Comparison of ENCODE assay signal across 33 cellular contexts in the genomic region with DNA sequence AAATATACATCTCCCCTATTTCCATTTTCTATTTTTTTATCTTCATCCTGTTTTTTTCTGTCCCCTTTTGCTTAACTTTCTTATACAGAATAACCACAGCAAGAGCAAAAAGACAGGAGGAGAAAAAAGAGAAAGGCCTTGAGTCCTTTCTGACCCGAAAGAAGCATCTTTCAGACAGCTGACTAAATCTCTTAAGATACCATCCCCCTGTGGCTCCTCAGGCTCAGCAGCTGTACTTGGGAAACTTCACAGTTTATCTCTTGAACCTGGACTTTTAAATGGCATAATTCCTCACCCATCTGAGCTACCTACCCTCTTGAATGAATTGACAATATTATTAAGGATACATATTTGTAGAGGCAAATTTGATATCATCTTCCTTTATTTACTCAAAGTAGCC.
DNase-seq lines count a peak whose midpoint lies in the region; ATAC-seq, FAIRE-seq and TF ChIP-seq lines count a peak whose summit lies in the region.
"Had no signal": no experiment of that assay in that cellular context is flagged by ENCODE, and none has a peak within 500 bp of the region (broad histone marks: within the 10 kb centered on the region; RNA-seq: fewer than 3 reads in every experiment).

No MANE protein-coding gene starts in this region.

- H3K9me1 ChIP-seq in keratinocyte (ENCODE audit: control insufficient read depth, extremely low read depth, insufficient read depth, low read length), result no peaks in the 10 kb centered on the region

- TF ChIP-seq CTCF in AG10803 (conservative IDR thresholded peaks at IDR 0.05; ENCODE audit: low read length), result no peak
- no peak for TF ChIP-seq CTCF in chondrocyte (IDR thresholded peaks at IDR 0.05)
- no peak for TF ChIP-seq CTCF in keratinocyte (optimal IDR thresholded peaks at IDR 0.05 in 1 of 3, IDR thresholded peaks at IDR 0.05 in 1 of 3, conservative IDR thresholded peaks at IDR 0.05 in 1 of 3; ENCODE audit: extremely low read depth in 1 of 3, insufficient read depth in 2 of 3, low read length in 3 of 3)

- H3K4me3 ChIP-seq in AG10803 (ENCODE audit: low read length), result no peak overlapping the region
- no peak overlapping the region for H3K4me3 ChIP-seq in keratinocyte (ENCODE audit: control insufficient read depth in 2 of 3, extremely low read depth in 1 of 3, insufficient read depth in 2 of 3, low read depth in 1 of 3, low read length in 3 of 3)
- H3K4me3 ChIP-seq: PC-9, psoas muscle, thyroid gland, vagina had no signal

- no peaks in the 10 kb centered on the region for H3K27me3 Mint-ChIP-seq in chondrocyte (ENCODE audit: low read depth)
- H3K27me3 Mint-ChIP-seq: activated CD4-positive, alpha-beta T cell treated with anti-CD3 and anti-CD28 coated beads, Interleukin-2, amount 10 ng/mL, durations not matched to agents 24 days and 14 days had no signal

- no peak overlapping the region for H3K27ac ChIP-seq in keratinocyte (ENCODE audit: control insufficient read depth, insufficient read depth, low read length)
- H3K27ac ChIP-seq: HL-60, neutrophil, PC-9, psoas muscle, thyroid gland, VCaP had no signal

- no peaks in the 10 kb centered on the region for H3K36me3 ChIP-seq in keratinocyte (ENCODE audit: control insufficient read depth in 2 of 2, extremely low read depth in 1 of 2, insufficient read depth in 2 of 2, low read length in 2 of 2)
- H3K36me3 ChIP-seq: neutrophil, vagina had no signal

- peaks cover 9% of the 10 kb centered on the region for H3K36me3 Mint-ChIP-seq in chondrocyte (ENCODE audit: low read depth)
- H3K36me3 Mint-ChIP-seq: CD4-positive, alpha-beta memory T cell; immature natural killer cell had no signal

- H3K9me3 Mint-ChIP-seq in chondrocyte (ENCODE audit: low read depth), result peaks cover 9% of the 10 kb centered on the region
- H3K9me3 Mint-ChIP-seq: activated CD4-positive, alpha-beta T cell treated with anti-CD3 and anti-CD28 coated beads, Interleukin-2, amount 10 ng/mL, durations not matched to agents 24 days and 14 days; activated naive CD8-positive, alpha-beta T cell treated with anti-CD3 and anti-CD28 coated beads, Interleukin-2, amount 50 U/mL, for 24 hours had no signal

- dilution Hi-C loops in keratinocyte (cut with MboI; ENCODE audit: extremely low pct_ligation_motif_present, low sequenced_read_pairs), result no loop called here

- H3K27me3 ChIP-seq in keratinocyte (ENCODE audit: control insufficient read depth, extremely low read depth, insufficient read depth, low read length), result no peaks in the 10 kb centered on the region
- H3K27me3 ChIP-seq: neutrophil, thyroid gland, vagina had no signal

- no peak overlapping the region for H2AFZ ChIP-seq in keratinocyte (ENCODE audit: control insufficient read depth, low read length)
- H2AFZ ChIP-seq: PC-9 had no signal

- H3K4me2 ChIP-seq in keratinocyte (ENCODE audit: control insufficient read depth, extremely low read depth, insufficient read depth, low read depth, low read length), result peak overlapping the region; percentile 79
- H3K4me2 ChIP-seq: PC-9 had no signal

- H3K9ac ChIP-seq in keratinocyte (ENCODE audit: control insufficient read depth, extremely low read depth, insufficient read depth, low read length), result no peak overlapping the region

- no peak for FAIRE-seq in keratinocyte (lab: Jason Lieb, UNC)
- FAIRE-seq: colon had no signal

- no peaks in the 10 kb centered on the region for H4K20me1 ChIP-seq in keratinocyte (ENCODE audit: control insufficient read depth, extremely low read depth, insufficient read depth, low read length)

- H3K9me3 ChIP-seq in keratinocyte (ENCODE audit: control insufficient read depth, low read depth, low read length), result no peaks in the 10 kb centered on the region
- H3K9me3 ChIP-seq: neutrophil, psoas muscle, vagina had no signal

- DNase-seq in AG10803 (ENCODE audit: low read depth) (peak; percentile 38), LHCN-M2 (ENCODE audit: low read depth) (peak; percentile 35), chondrocyte (ENCODE audit: low spot score) (no peak), keratinocyte (ENCODE audit: low read depth, low spot score) (no peak), NK-92 (lab: John Stamatoyannopoulos, UW; ENCODE audit: unreplicated experiment) (no peak), nucleus accumbens (lab: John Stamatoyannopoulos, UW) (no peak)
- DNase-seq: activated CD4-positive, alpha-beta T cell treated with anti-CD3 and anti-CD28 coated beads, Interleukin-2, amount 10 ng/mL, durations not matched to agents 24 days and 14 days; activated gamma-delta T cell treated with Interleukin-2 at 50 U/mL for 16 hours; activated naive CD8-positive, alpha-beta T cell treated with anti-CD3 and anti-CD28 coated beads, Interleukin-2, amount 50 U/mL, for 24 hours; activated T-cell treated with anti-CD3 and anti-CD28 coated beads, Interleukin-2, amount 50 U/mL, for 1 hour; AML-193; CD4-positive, alpha-beta memory T cell; DMS153; effector CD4-positive, alpha-beta T cell; immature natural killer cell; NCI-H1105; NCI-H2029; NCI-H524 treated with DMSO at 0.1 percent for 48 hours; NK-92 treated with Interleukin-12 subunit alpha and Interleukin-12 subunit beta, amount 100 ng/mL, for 24 hours; PC-9; psoas muscle; Right ventricle myocardium superior; stimulated activated CD8-positive, alpha-beta memory T cell treated with anti-CD3 and anti-CD28 coated beads, Interleukin-4, amount 100 ng/mL, for 48 hours; stimulated activated naive CD8-positive, alpha-beta T cell treated with anti-CD3 and anti-CD28 coated beads, Interleukin-15, amount 100 ng/mL, for 72 hours; thyroid gland had no signal

- peaks cover 38% of the 10 kb centered on the region for H3K4me1 ChIP-seq in keratinocyte (ENCODE audit: control insufficient read depth, extremely low read depth, insufficient read depth, low read length)
- H3K4me1 ChIP-seq: psoas muscle, thyroid gland, vagina had no signal

- no peaks in the 10 kb centered on the region for H3K79me2 ChIP-seq in keratinocyte (ENCODE audit: control insufficient read depth, insufficient read depth, low read length)

- H3K4me1 Mint-ChIP-seq in chondrocyte (ENCODE audit: low read depth), result peaks cover 58% of the 10 kb centered on the region
- H3K4me1 Mint-ChIP-seq: activated CD4-positive, alpha-beta T cell treated with anti-CD3 and anti-CD28 coated beads, Interleukin-2, amount 10 ng/mL, durations not matched to agents 24 days and 14 days; CD4-positive, alpha-beta memory T cell; immature natural killer cell; stimulated activated naive CD8-positive, alpha-beta T cell treated with anti-CD3 and anti-CD28 coated beads, Interleukin-15, amount 100 ng/mL, for 72 hours had no signal

- ATAC-seq in HG02884 (IDR thresholded peaks at IDR 0.05; ENCODE audit: unreplicated experiment) (no peak), GM19452 (IDR thresholded peaks at IDR 0.05; ENCODE audit: unreplicated experiment) (no peak)
- ATAC-seq: activated naive CD8-positive, alpha-beta T cell treated with anti-CD3 and anti-CD28 coated beads, Interleukin-2, amount 50 U/mL, for 24 hours; left lobe of liver; psoas muscle; stimulated activated naive CD8-positive, alpha-beta T cell treated with anti-CD3 and anti-CD28 coated beads, Interleukin-15, amount 100 ng/mL, for 72 hours had no signal

- H3K27ac Mint-ChIP-seq in chondrocyte (ENCODE audit: unreplicated experiment), result peak overlapping the region; percentile 94
- H3K27ac Mint-ChIP-seq: activated CD4-positive, alpha-beta T cell treated with anti-CD3 and anti-CD28 coated beads, Interleukin-2, amount 10 ng/mL, durations not matched to agents 24 days and 14 days; activated naive CD8-positive, alpha-beta T cell treated with anti-CD3 and anti-CD28 coated beads, Interleukin-2, amount 50 U/mL, for 24 hours; immature natural killer cell had no signal

- H3K4me3 Mint-ChIP-seq in chondrocyte (ENCODE audit: unreplicated experiment), result no peak overlapping the region
- H3K4me3 Mint-ChIP-seq: activated CD4-positive, alpha-beta T cell treated with anti-CD3 and anti-CD28 coated beads, Interleukin-2, amount 10 ng/mL, durations not matched to agents 24 days and 14 days; activated naive CD8-positive, alpha-beta T cell treated with anti-CD3 and anti-CD28 coated beads, Interleukin-2, amount 50 U/mL, for 24 hours; CD4-positive, alpha-beta memory T cell; immature natural killer cell; stimulated activated naive CD8-positive, alpha-beta T cell treated with anti-CD3 and anti-CD28 coated beads, Interleukin-15, amount 100 ng/mL, for 72 hours had no signal

Comparison
In these comparisons a context has a peak if more than half of its experiments do, and no peak if none do; other contexts are left out.
1. DNase-seq: peak in AG10803 (single experiment) and LHCN-M2 (single experiment); none in chondrocyte (single experiment), keratinocyte (single experiment), NK-92 (single experiment) and nucleus accumbens (0 of 56).